In genomic region chr19:35901854-35902661, GRCh38 we compare ENCODE assay signal across 8 cellular contexts. TPM values are rescaled to one million over a fixed set of nuclear protein-coding genes. Genes with fewer than 3 reads are reported as not detected.
A peak's percentile ranks its signal among the peaks of the same experiment; 100 is the strongest.
DNase-seq lines count a peak whose midpoint lies in the region; TF ChIP-seq lines count a peak whose summit lies in the region.

Gene HCST (plus strand): TSS chr19:35902529. CDS start chr19:35902594, 65 bp downstream.

- no peaks in the 10 kb centered on the region for H3K9me3 Mint-ChIP-seq in type B pancreatic cell

- peak within 1 kb of the TSS; percentile 100 for H3K9ac ChIP-seq in OCI-LY3 (ENCODE audit: low read length)

- H3K4me2 ChIP-seq in OCI-LY3 (ENCODE audit: low read length), result peak within 1 kb of the TSS; percentile 91

- H3K79me2 ChIP-seq in OCI-LY3 (ENCODE audit: low read length), result peaks cover 37% of the 10 kb centered on the region

- DNase-seq in NCI-H82 (lab: John Stamatoyannopoulos, UW), result peak; percentile 14
- no peak for DNase-seq in NCI-H82 treated with DMSO at 0.1 percent for 48 hours (lab: John Stamatoyannopoulos, UW; ENCODE audit: unreplicated experiment)
- DNase-seq in type B pancreatic cell (ENCODE audit: extremely low spot score, unreplicated experiment), result no peak
- DNase-seq in LoVo (ENCODE audit: low spot score), result no peak
- no peak for DNase-seq in NCI-H1092 (lab: John Stamatoyannopoulos, UW)

- TF ChIP-seq CTCF in OCI-LY3 (IDR thresholded peaks at IDR 0.05; ENCODE audit: low read depth, low read length), result no peak
- TF ChIP-seq CTCF in type B pancreatic cell (conservative IDR thresholded peaks at IDR 0.05), result no peak

- 10 to 55% (median 18%) methylated on average over 6 of the region's 6 CpGs for WGBS in adipose tissue, 3 donors

- H3K27ac ChIP-seq in OCI-LY3 (ENCODE audit: low read length) (peak within 1 kb of the TSS; percentile 16), adipose tissue (ENCODE audit: low read depth, low read length) (peak within 1 kb of the TSS; percentile 67), layer of hippocampus (ENCODE audit: low read depth, low read length) (peak within 1 kb of the TSS; percentile 60)

- H3K9me3 ChIP-seq in OCI-LY3 (ENCODE audit: insufficient read depth, low read length), result no peaks in the 10 kb centered on the region

- H3K27me3 Mint-ChIP-seq in type B pancreatic cell, result peaks cover 22% of the 10 kb centered on the region

- peak within 1 kb of the TSS; percentile 86 for H3K27ac Mint-ChIP-seq in type B pancreatic cell

- H3K36me3 Mint-ChIP-seq in type B pancreatic cell, result no peaks in the 10 kb centered on the region

- peaks cover 17% of the 10 kb centered on the region for H3K36me3 ChIP-seq in OCI-LY3 (replicated peaks; ENCODE audit: low read depth, low read length)

- H3K4me3 Mint-ChIP-seq in type B pancreatic cell, result peak within 1 kb of the TSS; percentile 97

- H3K4me1 Mint-ChIP-seq in type B pancreatic cell (ENCODE audit: unreplicated experiment), result peaks cover 17% of the 10 kb centered on the region

- H3K27me3 ChIP-seq in OCI-LY3 (ENCODE audit: low read depth, low read length) (no peaks in the 10 kb centered on the region), layer of hippocampus (ENCODE audit: control insufficient read depth, insufficient read depth, low read length) (no peaks in the 10 kb centered on the region)

- peaks cover 52% of the 10 kb centered on the region for H3K4me1 ChIP-seq in OCI-LY3 (ENCODE audit: low read length)

- peak within 1 kb of the TSS; percentile 20; the same call in 1 of the 2 replicates for H2AFZ ChIP-seq in OCI-LY3 (ENCODE audit: low read depth, low read length)

- peak within 1 kb of the TSS; percentile 98 for H3K4me3 ChIP-seq in OCI-LY3 (ENCODE audit: low read length)

- peaks cover 20% of the 10 kb centered on the region for H4K20me1 ChIP-seq in OCI-LY3 (ENCODE audit: insufficient read depth, low read length)

RNA-seq across cellular contexts. Expression of gene HCST, which starts in this region (rescaled TPM):
- 10 to 100 TPM in 1 of 3 donors, 1 to 10 TPM in 2; 4.1 to 21.1 (median 6.6) TPM for polyA plus RNA-seq in adipose tissue
- total RNA-seq in type B pancreatic cell (ENCODE audit: low replicate concordance), result 1.0 and 1.3 TPM in 2 replicates

Comparison
In these comparisons a context has a peak if more than half of its experiments do, and no peak if none do; other contexts are left out.
1. H3K27ac ChIP-seq: peak in every context shown above with its lines; median percentile 67 in adipose tissue; 60 in layer of hippocampus; 16 in OCI-LY3.